17 cellular contexts compared by ENCODE assay signal in the genomic region with DNA sequence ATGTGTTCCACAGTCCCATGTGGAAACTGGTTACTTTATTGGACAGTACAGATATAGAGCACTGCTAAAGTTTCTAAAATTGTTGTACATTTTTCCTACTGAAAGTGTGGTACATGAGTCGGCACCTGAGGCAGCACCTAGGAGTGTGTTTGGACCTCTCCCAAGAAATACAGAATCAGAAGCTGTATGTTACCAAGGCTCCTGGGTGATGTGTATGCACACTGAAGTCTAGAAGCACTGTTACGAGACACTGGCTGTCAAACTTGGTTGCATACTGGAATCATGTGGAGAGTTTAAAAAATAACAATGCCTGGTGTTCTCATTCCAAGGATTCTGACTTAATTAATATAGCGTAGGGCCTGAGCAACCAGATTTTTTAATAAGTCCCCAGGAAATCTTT. TPM values are rescaled to one million over a fixed set of nuclear protein-coding genes. Genes with fewer than 3 reads are reported as not detected.
A peak's percentile ranks its signal among the peaks of the same experiment; 100 is the strongest.
DNase-seq lines count a peak whose midpoint lies in the region; ATAC-seq and TF ChIP-seq lines count a peak whose summit lies in the region.
"Had no signal": no experiment of that assay in that cellular context is flagged by ENCODE, and none has a peak within 500 bp of the region (broad histone marks: within the 10 kb centered on the region; RNA-seq: fewer than 3 reads in every experiment).

No MANE protein-coding gene starts in this region.

- no peak overlapping the region for H3K4me3 Mint-ChIP-seq in MCF 10A (ENCODE audit: unreplicated experiment)
- H3K4me3 Mint-ChIP-seq in CD8-positive, alpha-beta T cell: no peak overlapping the region
- H3K4me3 Mint-ChIP-seq: B cell; CD4-positive, alpha-beta T cell; CD8-positive, alpha-beta memory T cell had no signal

- H3K27ac ChIP-seq in breast epithelium: no peak overlapping the region
- H3K27ac ChIP-seq in thyroid gland: peak overlapping the region; percentile 64 to 82 (median 82)
- no peak overlapping the region for H3K27ac ChIP-seq in CD8-positive, alpha-beta T cell (ENCODE audit: low read depth, low read length)
- H3K27ac ChIP-seq: 22Rv1; A549; BLaER1 treated with 17β-estradiol and CSF1 and Interleukin-3, amounts not matched to agents 10 nM and 100 nM; C4-2B had no signal

- H3K9me3 ChIP-seq in breast epithelium: no peaks in the 10 kb centered on the region
- H3K9me3 ChIP-seq in thyroid gland: no peaks in the 10 kb centered on the region
- no peaks in the 10 kb centered on the region for H3K9me3 ChIP-seq in CD8-positive, alpha-beta T cell (ENCODE audit: low read length)
- H3K9me3 ChIP-seq: A549; BLaER1 treated with 17β-estradiol and CSF1 and Interleukin-3, amounts not matched to agents 10 nM and 100 nM had no signal

- TF ChIP-seq CTCF in MCF 10A (IDR thresholded peaks at IDR 0.05; ENCODE audit: unreplicated experiment) (no peak), breast epithelium (IDR thresholded peaks at IDR 0.05) (no peak), thyroid gland (IDR thresholded peaks at IDR 0.05) (no peak)
- no peak for TF ChIP-seq CTCF in CD8-positive, alpha-beta T cell (IDR thresholded peaks at IDR 0.05)

- intact Hi-C loops in MCF 10A (cut with micrococcal nuclease) (no loop called here), breast epithelium (cut with DNase I; ENCODE audit: low total_unique reads) (no loop called here), thyroid gland (cut with DNase I) (no loop called here)
- intact Hi-C loops in CD8-positive, alpha-beta T cell (cut with DNase I, micrococcal nuclease): no loop called here

- no TSS peak for BruUV-seq in MCF 10A (replicated peaks; lab: Mats Ljungman, UMichigan)

- H3K4me1 Mint-ChIP-seq in MCF 10A (ENCODE audit: insufficient read depth, unreplicated experiment): peaks cover 5% of the 10 kb centered on the region
- H3K4me1 Mint-ChIP-seq in CD8-positive, alpha-beta T cell (ENCODE audit: low read depth): no peaks in the 10 kb centered on the region
- H3K4me1 Mint-ChIP-seq: B cell; CD8-positive, alpha-beta memory T cell had no signal

- DNase-seq in MCF 10A (ENCODE audit: unreplicated experiment): peak; percentile 19
- DNase-seq in breast epithelium (ENCODE audit: low spot score in 2 of 2): no peak
- peak; percentile 6 for DNase-seq in kidney glomerular epithelial cell (lab: John Stamatoyannopoulos, UW)
- DNase-seq in thyroid gland: peak; percentile 62 to 68
- DNase-seq in CD8-positive, alpha-beta T cell: no peak
- no peak for DNase-seq in stimulated activated CD4-positive, alpha-beta T cell treated with anti-CD3 and anti-CD28 coated beads, Interleukin-4, amount 100 ng/mL, for 1 hour
- DNase-seq: AML-193; CD4-positive, alpha-beta T cell; CD8-positive, alpha-beta memory T cell; COR-L47; DMS79 treated with DMSO at 0.1 percent for 48 hours; GF-D8 had no signal

- H3K4me1 ChIP-seq in breast epithelium: no peaks in the 10 kb centered on the region
- peaks cover 22% of the 10 kb centered on the region in 2 donors for H3K4me1 ChIP-seq in thyroid gland
- no peaks in the 10 kb centered on the region for H3K4me1 ChIP-seq in CD8-positive, alpha-beta T cell (ENCODE audit: insufficient read depth, low read length)
- H3K4me1 ChIP-seq: A549 had no signal

- peaks cover 6% of the 10 kb centered on the region for H3K36me3 Mint-ChIP-seq in MCF 10A (ENCODE audit: insufficient read depth, unreplicated experiment)
- H3K36me3 Mint-ChIP-seq in CD8-positive, alpha-beta T cell: peaks cover 42% of the 10 kb centered on the region

- H3K27ac Mint-ChIP-seq in MCF 10A (ENCODE audit: low read depth, unreplicated experiment): no peak overlapping the region
- no peak overlapping the region for H3K27ac Mint-ChIP-seq in CD8-positive, alpha-beta T cell
- H3K27ac Mint-ChIP-seq: B cell; CD4-positive, alpha-beta T cell had no signal

- no peak for ATAC-seq in CD8-positive, alpha-beta T cell
- ATAC-seq: A549 had no signal

- WGBS in thyroid gland, 2 donors: 34 to 45% methylated on average over 3 of the region's 3 CpGs

- no peaks in the 10 kb centered on the region for H3K27me3 ChIP-seq in breast epithelium
- no peaks in the 10 kb centered on the region for H3K27me3 ChIP-seq in thyroid gland
- no peaks in the 10 kb centered on the region for H3K27me3 ChIP-seq in CD8-positive, alpha-beta T cell (ENCODE audit: insufficient read depth, low read length)
- H3K27me3 ChIP-seq: BLaER1 treated with 17β-estradiol and CSF1 and Interleukin-3, amounts not matched to agents 10 nM and 100 nM had no signal

- H3K36me3 ChIP-seq in breast epithelium: no peaks in the 10 kb centered on the region
- no peaks in the 10 kb centered on the region for H3K36me3 ChIP-seq in thyroid gland
- peaks cover 4% of the 10 kb centered on the region for H3K36me3 ChIP-seq in CD8-positive, alpha-beta T cell (ENCODE audit: insufficient read depth, low read length)

- H3K27me3 Mint-ChIP-seq in MCF 10A (ENCODE audit: insufficient read depth, unreplicated experiment): no peaks in the 10 kb centered on the region
- H3K27me3 Mint-ChIP-seq in CD8-positive, alpha-beta T cell (ENCODE audit: low read depth): no peaks in the 10 kb centered on the region
- H3K27me3 Mint-ChIP-seq: B cell; CD4-positive, alpha-beta T cell; CD8-positive, alpha-beta memory T cell had no signal

- TF ChIP-seq POLR2A in breast epithelium (IDR thresholded peaks at IDR 0.05) (no peak), thyroid gland (IDR thresholded peaks at IDR 0.05) (peak in 1 of 2 donors; percentile 12)

- H3K4me3 ChIP-seq in breast epithelium (no peak overlapping the region), thyroid gland (replicated peaks in 1 of 3) (no peak overlapping the region)
- no peak overlapping the region for H3K4me3 ChIP-seq in CD8-positive, alpha-beta T cell (ENCODE audit: low read depth, low read length)
- H3K4me3 ChIP-seq: A549; BLaER1 treated with 17β-estradiol and CSF1 and Interleukin-3, amounts not matched to agents 10 nM and 100 nM had no signal

- POLR2A ChIA-PET in MCF 10A (lab: Yijun Ruan, JAX): no interaction called here
- POLR2A ChIA-PET in CD8-positive, alpha-beta T cell (lab: Charles Lee): no interaction called here

- no peaks in the 10 kb centered on the region for H3K9me3 Mint-ChIP-seq in MCF 10A (ENCODE audit: unreplicated experiment)
- H3K9me3 Mint-ChIP-seq in CD8-positive, alpha-beta T cell: no peaks in the 10 kb centered on the region
- H3K9me3 Mint-ChIP-seq: CD4-positive, alpha-beta T cell; CD8-positive, alpha-beta memory T cell had no signal

- CTCF ChIA-PET in MCF 10A (lab: Yijun Ruan, JAX): no interaction called here
- CTCF ChIA-PET in CD8-positive, alpha-beta T cell (lab: Charles Lee): no interaction called here

RNA-seq across cellular contexts. Expression of gene ERO1B, which starts 46.6 kb away (rescaled TPM):
- 9.6 and 17.2 TPM in 2 replicates for total RNA-seq in MCF 10A (2022)
- total RNA-seq in breast epithelium: 10 to 100 TPM in 2 of 3 donors, 1 to 10 TPM in 1; 9.0 to 23.1 (median 17.0) TPM
- total RNA-seq in thyroid gland: 10 to 100 TPM; 29.8 to 60.1 (median 38.3) TPM
- 10 to 100 TPM; 16.2 to 16.6 TPM for total RNA-seq in CD8-positive, alpha-beta T cell

Comparison
In these comparisons a context has a peak if more than half of its experiments do, and no peak if none do; other contexts are left out.
1. DNase-seq: peak in MCF 10A (single experiment), kidney glomerular epithelial cell (single experiment) and thyroid gland (2 of 2); none in breast epithelium (0 of 2), CD8-positive, alpha-beta T cell (0 of 7) and stimulated activated CD4-positive, alpha-beta T cell treated with anti-CD3 and anti-CD28 coated beads, Interleukin-4, amount 100 ng/mL, for 1 hour (single experiment).
2. H3K27ac ChIP-seq: peak in thyroid gland (3 of 3); none in breast epithelium (0 of 2) and CD8-positive, alpha-beta T cell (single experiment).